Comparison of ENCODE assay signal across 15 cellular contexts in genomic region chr13:84651288-84651687, GRCh38.
DNase-seq lines count a peak whose midpoint lies in the region; ATAC-seq and TF ChIP-seq lines count a peak whose summit lies in the region.
"Had no signal": no experiment of that assay in that cellular context is flagged by ENCODE, and none has a peak within 500 bp of the region (broad histone marks: within the 10 kb centered on the region; RNA-seq: fewer than 3 reads in every experiment).

No MANE protein-coding gene starts in this region.

- H3K4me2 ChIP-seq in DND-41 (ENCODE audit: insufficient read depth, low read length) (no peak overlapping the region), mammary epithelial cell (ENCODE audit: insufficient read depth, low read depth, low read length) (no peak overlapping the region)
- H3K4me2 ChIP-seq: GM23338 had no signal

- BruUV-seq in mammary epithelial cell (replicated peaks; lab: Mats Ljungman, UMichigan) = no TSS peak

- no peaks in the 10 kb centered on the region for H4K20me1 ChIP-seq in DND-41 (ENCODE audit: insufficient read depth, low read length)
- H4K20me1 ChIP-seq in mammary epithelial cell (ENCODE audit: insufficient read depth, low read length) = no peaks in the 10 kb centered on the region

- no peak for TF ChIP-seq POLR2A in GM18505 (IDR thresholded peaks at IDR 0.05; ENCODE audit: borderline replicate concordance, extremely low read depth, insufficient read depth, insufficient read length)

- H3K9ac ChIP-seq in DND-41 (ENCODE audit: low read depth, low read length) = no peak overlapping the region
- H3K9ac ChIP-seq in mammary epithelial cell (ENCODE audit: insufficient read depth, low read length) = no peak overlapping the region

- intact Hi-C loops in mammary epithelial cell (cut with micrococcal nuclease) = no loop called here

- H3K4me1 ChIP-seq in DND-41 (ENCODE audit: insufficient read depth, low read length) (no peaks in the 10 kb centered on the region), mammary epithelial cell (ENCODE audit: insufficient read depth, low read length) (peaks cover 12% of the 10 kb centered on the region)
- H3K4me1 ChIP-seq: suprapubic skin had no signal

- CTCF ChIA-PET in mammary epithelial cell (lab: Charles Lee; ENCODE audit: low non-redundant PET) = no interaction called here

- peak; percentile 29; the same call in 1 of the 2 replicates for TF ChIP-seq EP300 in Ishikawa (IDR thresholded peaks at IDR 0.05; ENCODE audit: borderline replicate concordance)

- no peaks in the 10 kb centered on the region for H3K9me3 ChIP-seq in DND-41 (ENCODE audit: insufficient read depth, low read length, severe bottlenecking)
- H3K9me3 ChIP-seq in mammary epithelial cell (replicated peaks; ENCODE audit: insufficient read depth, low read length) = no peaks in the 10 kb centered on the region
- H3K9me3 ChIP-seq: mucosa of descending colon, suprapubic skin had no signal

- no peaks in the 10 kb centered on the region for H3K36me3 ChIP-seq in DND-41 (ENCODE audit: insufficient read depth, low read length)
- H3K36me3 ChIP-seq in mammary epithelial cell (ENCODE audit: insufficient read depth, low read length) = no peaks in the 10 kb centered on the region
- H3K36me3 ChIP-seq: suprapubic skin had no signal

- H3K79me2 ChIP-seq in DND-41 (ENCODE audit: insufficient read depth, low read length) (no peaks in the 10 kb centered on the region), mammary epithelial cell (ENCODE audit: insufficient read depth, low read length) (no peaks in the 10 kb centered on the region)

- H2AFZ ChIP-seq in DND-41 (ENCODE audit: low read depth, low read length) = 0 out of 2 replicates have a peak overlapping the region, but pooled peaks have one; percentile 12
- peak overlapping the region; percentile 78 for H2AFZ ChIP-seq in mammary epithelial cell (ENCODE audit: low read depth, low read length)
- H2AFZ ChIP-seq: GM23338 had no signal

- WGBS in mammary epithelial cell (ENCODE audit: low coverage, missing lambda C conversion rate) = 36% methylated on average over 5 of the region's 5 CpGs

- no peak overlapping the region for H3K27ac ChIP-seq in DND-41 (ENCODE audit: low read length)
- peak overlapping the region; percentile 9 for H3K27ac ChIP-seq in mammary epithelial cell (ENCODE audit: insufficient read depth, low read depth, low read length)
- H3K27ac ChIP-seq: suprapubic skin, VCaP had no signal

- no peak for TF ChIP-seq CTCF in DND-41 (IDR thresholded peaks at IDR 0.05; ENCODE audit: borderline replicate concordance, extremely low read depth, low read length, poor library complexity, severe bottlenecking)
- no peak for TF ChIP-seq CTCF in mammary epithelial cell (conservative IDR thresholded peaks at IDR 0.05 in 1 of 2, IDR thresholded peaks at IDR 0.05 in 1 of 2; ENCODE audit: extremely low read depth in 1 of 2, insufficient read depth in 1 of 2, low read depth in 1 of 2, low read length in 2 of 2)

- in situ Hi-C loops in mammary epithelial cell (cut with MboI; ENCODE audit: low sequenced_read_pairs in 2 of 2) = no loop called here

- no peak for ATAC-seq in DND-41 (ENCODE audit: insufficient read depth, low read depth)
- ATAC-seq in GM18498 (IDR thresholded peaks at IDR 0.05; ENCODE audit: unreplicated experiment) = no peak
- ATAC-seq in GM18505 (IDR thresholded peaks at IDR 0.05; ENCODE audit: unreplicated experiment) = no peak
- ATAC-seq: GM23338, mucosa of descending colon had no signal

- no peak for DNase-seq in DND-41
- peak; percentile 81 for DNase-seq in mammary epithelial cell
- DNase-seq in left kidney (ENCODE audit: low read depth, low spot score) = peak; percentile 7
- no peak for DNase-seq in ureter (ENCODE audit: low spot score)
- no peak for DNase-seq in hepatic stellate cell (ENCODE audit: low spot score)
- DNase-seq: amniotic stem cell, COR-L47, mucosa of descending colon, NCI-H526 treated with DMSO at 0.1 percent for 48 hours had no signal

- no peak for TF ChIP-seq RAD21 in Ishikawa (IDR thresholded peaks at IDR 0.05; ENCODE audit: low read depth)

- dilution Hi-C loops in mammary epithelial cell (cut with HindIII; ENCODE audit: low sequenced_read_pairs) = no loop called here

- H3K4me3 ChIP-seq in DND-41 (ENCODE audit: low read depth in 1 of 2, low read length in 2 of 2) (no peak overlapping the region), mammary epithelial cell (replicated peaks in 1 of 3; ENCODE audit: insufficient read depth in 1 of 3, low read depth in 2 of 3, low read length in 3 of 3) (no peak overlapping the region)
- H3K4me3 ChIP-seq: GM23338, mucosa of descending colon, suprapubic skin had no signal

- H3K27me3 ChIP-seq in DND-41 (ENCODE audit: insufficient read depth, low read length, poor library complexity) = no peaks in the 10 kb centered on the region
- no peaks in the 10 kb centered on the region for H3K27me3 ChIP-seq in mammary epithelial cell (ENCODE audit: insufficient read depth, low read length)
- H3K27me3 ChIP-seq: suprapubic skin had no signal

TF ChIP-seq in Ishikawa, 13 proteins besides CTCF, POLR2A, EP300 and RAD21:
- TF ChIP-seq MAX (IDR thresholded peaks at IDR 0.05) (no peak), TEAD4 (IDR thresholded peaks at IDR 0.05) (no peak; the same call in 1 of the 2 replicates), USF1 (IDR thresholded peaks at IDR 0.05) (no peak), NFIC (IDR thresholded peaks at IDR 0.05) (peak; percentile 78), CEBPB (IDR thresholded peaks at IDR 0.05) (no peak)

Comparison
In these comparisons a context has a peak if more than half of its experiments do, and no peak if none do; other contexts are left out.
1. DNase-seq: peak in mammary epithelial cell (single experiment) and left kidney (single experiment); none in DND-41 (single experiment), ureter (single experiment) and hepatic stellate cell (single experiment).